ENCODE assay signal across 17 cellular contexts in the genomic region with DNA sequence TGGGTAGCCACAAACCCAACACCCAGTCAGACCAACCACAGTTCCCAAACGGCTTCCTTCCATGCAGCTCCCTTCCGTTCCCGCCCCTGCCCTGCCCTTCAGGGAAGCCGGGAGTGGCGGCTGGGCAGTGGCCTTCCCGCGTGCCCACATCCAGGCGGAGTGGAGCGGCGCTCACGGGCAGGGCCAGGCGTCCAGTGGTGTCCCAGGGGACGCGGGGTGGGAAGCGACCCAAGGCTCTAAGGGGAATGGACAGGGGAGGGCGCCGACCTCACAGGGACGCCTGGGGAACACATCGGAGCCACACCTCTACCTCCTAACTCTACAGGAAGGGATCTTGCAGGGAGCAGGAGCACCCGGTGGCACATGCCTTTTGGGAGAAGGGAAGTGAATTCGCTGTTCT.
DNase-seq lines count a peak whose midpoint lies in the region; ATAC-seq and TF ChIP-seq lines count a peak whose summit lies in the region.
"Had no signal": no experiment of that assay in that cellular context is flagged by ENCODE, and none has a peak within 500 bp of the region (broad histone marks: within the 10 kb centered on the region; RNA-seq: fewer than 3 reads in every experiment).

No MANE protein-coding gene starts in this region.

- CTCF ChIA-PET in activated CD8-positive, alpha-beta T cell treated with anti-CD3 and anti-CD28 coated beads for 36 hours (lab: Charles Lee): no interaction called here

- DNase-seq in AG20443 (ENCODE audit: low spot score) (peak; percentile 35), ascending aorta (ENCODE audit: low spot score in 2 of 2) (no peak), retina (peak; percentile 47), DMS53 (lab: John Stamatoyannopoulos, UW) (no peak), NCI-H146 (lab: John Stamatoyannopoulos, UW) (no peak), endothelial cell (ENCODE audit: low spot score) (no peak)
- no peak for DNase-seq in activated CD8-positive, alpha-beta T cell treated with anti-CD3 and anti-CD28 coated beads for 36 hours
- DNase-seq: activated CD8-positive, alpha-beta memory T cell treated with anti-CD3 and anti-CD28 coated beads, Interleukin-2, amount 10 ng/mL, durations not matched to agents 7 days and 5 days; activated naive CD4-positive, alpha-beta T cell treated with Interleukin-2 at 50 U/mL for 16 hours; DMS 273 treated with DMSO at 0.1 percent for 48 hours; foreskin melanocyte; KG1; stimulated activated CD4-positive, alpha-beta T cell treated with anti-CD3 and anti-CD28 coated beads, Interleukin-2, amount 100 ng/mL, for 48 hours; uterus; WERI-Rb-1 had no signal

- H3K4me3 ChIP-seq in ascending aorta (peak overlapping the region; percentile 13 to 58), iPS-15b (ENCODE audit: low read depth, low read length) (peak overlapping the region; percentile 55)
- H3K4me3 ChIP-seq: HAP-1, uterus had no signal

- no peaks in the 10 kb centered on the region for H3K36me3 Mint-ChIP-seq in activated CD8-positive, alpha-beta T cell treated with anti-CD3 and anti-CD28 coated beads for 36 hours (ENCODE audit: low read depth)
- no peaks in the 10 kb centered on the region for H3K36me3 Mint-ChIP-seq in endothelial cell (ENCODE audit: low read depth, unreplicated experiment)
- H3K36me3 Mint-ChIP-seq: activated CD8-positive, alpha-beta memory T cell treated with anti-CD3 and anti-CD28 coated beads, Interleukin-2, amount 10 ng/mL, durations not matched to agents 7 days and 5 days had no signal

- TF ChIP-seq CTCF in ascending aorta (IDR thresholded peaks at IDR 0.05): no peak
- TF ChIP-seq CTCF in activated CD8-positive, alpha-beta T cell treated with anti-CD3 and anti-CD28 coated beads for 36 hours (IDR thresholded peaks at IDR 0.05): no peak
- no peak for TF ChIP-seq CTCF in endothelial cell (IDR thresholded peaks at IDR 0.05; ENCODE audit: unreplicated experiment)

- no peak overlapping the region for H3K27ac Mint-ChIP-seq in activated CD8-positive, alpha-beta T cell treated with anti-CD3 and anti-CD28 coated beads for 36 hours
- no peak overlapping the region for H3K27ac Mint-ChIP-seq in endothelial cell (ENCODE audit: unreplicated experiment)
- H3K27ac Mint-ChIP-seq: activated CD8-positive, alpha-beta memory T cell treated with anti-CD3 and anti-CD28 coated beads, Interleukin-2, amount 10 ng/mL, durations not matched to agents 7 days and 5 days had no signal

- no peak for ATAC-seq in activated CD8-positive, alpha-beta T cell treated with anti-CD3 and anti-CD28 coated beads for 36 hours
- ATAC-seq: activated CD8-positive, alpha-beta memory T cell treated with anti-CD3 and anti-CD28 coated beads, Interleukin-2, amount 10 ng/mL, durations not matched to agents 7 days and 5 days had no signal

- H3K9me3 ChIP-seq in ascending aorta (no peaks in the 10 kb centered on the region), iPS-15b (ENCODE audit: control insufficient read depth, insufficient read depth, low read length) (no peaks in the 10 kb centered on the region)
- H3K9me3 ChIP-seq: HAP-1, uterus had no signal

- H3K27me3 Mint-ChIP-seq in activated CD8-positive, alpha-beta T cell treated with anti-CD3 and anti-CD28 coated beads for 36 hours: peaks cover 39% of the 10 kb centered on the region
- H3K27me3 Mint-ChIP-seq in endothelial cell (ENCODE audit: unreplicated experiment): peaks cover 2% of the 10 kb centered on the region

- no peaks in the 10 kb centered on the region for H3K27me3 ChIP-seq in ascending aorta
- peaks cover 15% of the 10 kb centered on the region for H3K27me3 ChIP-seq in iPS-15b (ENCODE audit: control insufficient read depth, insufficient read depth, low read length)
- H3K27me3 ChIP-seq: uterus had no signal

- POLR2A ChIA-PET in activated CD8-positive, alpha-beta T cell treated with anti-CD3 and anti-CD28 coated beads for 36 hours (lab: Charles Lee): no interaction called here

- no peak overlapping the region for H3K27ac ChIP-seq in ascending aorta
- H3K27ac ChIP-seq: uterus, WERI-Rb-1 had no signal

- H3K36me3 ChIP-seq in ascending aorta (no peaks in the 10 kb centered on the region), iPS-15b (ENCODE audit: control insufficient read depth, insufficient read depth, low read length) (no peaks in the 10 kb centered on the region)
- H3K36me3 ChIP-seq: HAP-1, uterus, WERI-Rb-1 had no signal

- peak overlapping the region; percentile 37 for H3K9ac ChIP-seq in iPS-15b (ENCODE audit: low read depth, low read length)

- H3K4me1 ChIP-seq in ascending aorta: no peaks in the 10 kb centered on the region
- H3K4me1 ChIP-seq in iPS-15b (ENCODE audit: control insufficient read depth, insufficient read depth, low read length): no peaks in the 10 kb centered on the region
- H3K4me1 ChIP-seq: HAP-1, uterus had no signal

- no peak overlapping the region for H3K4me3 Mint-ChIP-seq in activated CD8-positive, alpha-beta T cell treated with anti-CD3 and anti-CD28 coated beads for 36 hours
- no peak overlapping the region for H3K4me3 Mint-ChIP-seq in endothelial cell (ENCODE audit: unreplicated experiment)
- H3K4me3 Mint-ChIP-seq: activated CD8-positive, alpha-beta memory T cell treated with anti-CD3 and anti-CD28 coated beads, Interleukin-2, amount 10 ng/mL, durations not matched to agents 7 days and 5 days had no signal

- intact Hi-C loops in ascending aorta (cut with DNase I): no loop called here
- intact Hi-C loops in activated CD8-positive, alpha-beta T cell treated with anti-CD3 and anti-CD28 coated beads for 36 hours (cut with micrococcal nuclease): no loop called here

- no peaks in the 10 kb centered on the region for H3K4me1 Mint-ChIP-seq in activated CD8-positive, alpha-beta T cell treated with anti-CD3 and anti-CD28 coated beads for 36 hours (ENCODE audit: low read depth)
- no peaks in the 10 kb centered on the region for H3K4me1 Mint-ChIP-seq in endothelial cell (ENCODE audit: unreplicated experiment)
- H3K4me1 Mint-ChIP-seq: activated CD8-positive, alpha-beta memory T cell treated with anti-CD3 and anti-CD28 coated beads, Interleukin-2, amount 10 ng/mL, durations not matched to agents 7 days and 5 days had no signal

- H3K9me3 Mint-ChIP-seq in activated CD8-positive, alpha-beta T cell treated with anti-CD3 and anti-CD28 coated beads for 36 hours: no peaks in the 10 kb centered on the region
- no peaks in the 10 kb centered on the region for H3K9me3 Mint-ChIP-seq in endothelial cell (ENCODE audit: unreplicated experiment)

Comparison
In these comparisons a context has a peak if more than half of its experiments do, and no peak if none do; other contexts are left out.
1. DNase-seq: peak in AG20443 (single experiment) and retina (single experiment); none in ascending aorta (0 of 2), activated CD8-positive, alpha-beta T cell treated with anti-CD3 and anti-CD28 coated beads for 36 hours (single experiment), DMS53 (single experiment), NCI-H146 (single experiment) and endothelial cell (single experiment).